9 cellular contexts compared by ENCODE assay signal in genomic region chr3:96510334-96510733, GRCh38.
"Had no signal": no experiment of that assay in that cellular context is flagged by ENCODE, and none has a peak within 500 bp of the region (broad histone marks: within the 10 kb centered on the region; RNA-seq: fewer than 3 reads in every experiment).

No MANE protein-coding gene starts in this region.

- DNase-seq: GOT3, H7, HFFc6, KBM-7 had no signal

- H3K9me3 ChIP-seq: HAP-1 had no signal

- FAIRE-seq: HepG2 had no signal

- H3K36me3 ChIP-seq: HAP-1 had no signal

- H3K4me2 ChIP-seq: KMS-11 had no signal

- H3K27ac ChIP-seq: HL-60, KMS-11 had no signal

- ATAC-seq: HCT116, HepG2 had no signal

- H3K4me1 ChIP-seq: HAP-1 had no signal

- H3K4me3 ChIP-seq: HAP-1 had no signal

- H3K9ac ChIP-seq: KMS-11 had no signal
